1 cellular context compared by ENCODE assay signal in the genomic region with DNA sequence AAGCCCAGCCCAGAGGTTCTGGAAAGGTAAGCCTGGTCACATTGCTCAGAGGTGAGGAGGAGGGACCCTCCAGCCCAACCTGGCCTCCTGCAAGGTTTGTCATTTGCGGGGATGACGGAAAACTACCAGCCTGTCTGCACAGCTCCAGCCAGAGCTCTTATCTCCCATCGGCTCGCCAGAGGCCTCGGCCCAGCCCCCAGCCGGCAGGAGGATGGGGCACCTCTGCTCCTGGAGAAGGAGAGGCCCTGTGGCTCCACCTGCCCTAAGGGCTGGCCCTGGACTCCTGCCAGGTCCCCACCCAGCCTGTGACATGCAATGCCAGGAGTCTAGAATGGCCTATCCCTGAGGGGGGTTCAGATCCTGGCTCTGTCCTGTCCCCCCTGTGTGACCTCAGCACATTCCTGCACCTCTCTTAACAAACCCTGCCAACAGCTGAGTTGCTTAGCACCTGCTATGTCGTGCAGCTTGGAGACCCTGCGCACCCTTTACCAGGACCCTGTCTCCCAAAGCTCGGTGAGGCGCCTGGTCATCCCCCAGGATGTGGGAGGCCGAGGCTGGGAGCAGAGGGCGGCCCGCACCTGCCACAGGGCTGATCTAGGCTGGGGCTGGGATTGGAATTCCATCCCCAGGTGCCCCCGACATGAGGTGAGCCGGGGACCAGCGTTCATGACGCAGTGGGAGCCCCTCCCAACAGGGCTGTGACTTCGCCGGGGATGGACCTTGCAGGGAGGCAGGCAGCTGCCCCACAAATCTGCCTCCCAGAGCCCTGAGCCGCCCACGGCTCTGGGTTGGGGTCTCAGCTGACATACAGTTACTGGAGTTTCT.
TF ChIP-seq lines count a peak whose summit lies in the region.

No MANE protein-coding gene starts in this region.

TF ChIP-seq in GM23338, 12 proteins besides CTCF, POLR2A, EP300 and RAD21 (continued from another document):
- TF ChIP-seq JUNB (IDR thresholded peaks at IDR 0.05; ENCODE audit: unreplicated experiment) = no peak
- no peak for TF ChIP-seq STAT1 (IDR thresholded peaks at IDR 0.05; ENCODE audit: unreplicated experiment)
TF ChIP-seq in GM23338: peak in this region for 0.
